In genomic region chr6:130826442-130827246, GRCh38 we compare ENCODE assay signal across 37 cellular contexts. TPM values are rescaled to one million over a fixed set of nuclear protein-coding genes. Genes with fewer than 3 reads are reported as not detected.
"Had no signal": no experiment of that assay in that cellular context is flagged by ENCODE, and none has a peak within 500 bp of the region (broad histone marks: within the 10 kb centered on the region; RNA-seq: fewer than 3 reads in every experiment).

No MANE protein-coding gene starts in this region.

- H3K27me3 Mint-ChIP-seq: activated CD8-positive, alpha-beta T cell treated with anti-CD3 and anti-CD28 coated beads for 36 hours; activated naive CD4-positive, alpha-beta T cell treated with anti-CD3 and anti-CD28 coated beads, Interleukin-2, amount 50 U/mL, for 24 hours; central memory CD8-positive, alpha-beta T cell had no signal

- H2AFZ ChIP-seq: PC-9 had no signal

- FAIRE-seq: RCC 7860, TTC549 had no signal

- H3K4me1 Mint-ChIP-seq: activated naive CD8-positive, alpha-beta T cell treated with anti-CD3 and anti-CD28 coated beads, Interleukin-2, amount 10 ng/mL, durations not matched to agents 7 days and 5 days had no signal

- H3K9me3 Mint-ChIP-seq: activated CD8-positive, alpha-beta T cell treated with anti-CD3 and anti-CD28 coated beads for 36 hours; activated naive CD4-positive, alpha-beta T cell treated with anti-CD3 and anti-CD28 coated beads, Interleukin-2, amount 50 U/mL, for 24 hours; activated naive CD8-positive, alpha-beta T cell treated with anti-CD3 and anti-CD28 coated beads, Interleukin-2, amount 10 ng/mL, durations not matched to agents 7 days and 5 days; activated T-helper 2 cell treated with anti-CD3 and anti-CD28 coated beads, Interferon-gamma antibody, Interleukin-2, Interleukin-4, amounts not matched to agents 10 μg/mL and 5 μg/mL and 100 μg/mL, durations not matched to agents 14 hours and 24 hours and 36 hours; central memory CD8-positive, alpha-beta T cell had no signal

- ATAC-seq: activated CD8-positive, alpha-beta T cell treated with anti-CD3 and anti-CD28 coated beads for 36 hours; Right ventricle myocardium inferior had no signal

- H3K36me3 Mint-ChIP-seq: activated naive CD4-positive, alpha-beta T cell treated with anti-CD3 and anti-CD28 coated beads, Interleukin-2, amount 50 U/mL, for 24 hours; activated naive CD8-positive, alpha-beta T cell treated with anti-CD3 and anti-CD28 coated beads, Interleukin-2, amount 10 ng/mL, durations not matched to agents 7 days and 5 days had no signal

- H3K4me2 ChIP-seq: KMS-11, PC-9 had no signal

- H3K36me3 ChIP-seq: ascending aorta, cardiac muscle cell had no signal

- H3K27ac ChIP-seq: ascending aorta, cardiac muscle cell, KMS-11, PC-9, RWPE1 had no signal

- DNase-seq: activated CD4-positive, alpha-beta T cell treated with anti-CD3 and anti-CD28 coated beads, Interleukin-2, amount 10 ng/mL, durations not matched to agents 24 days and 14 days; activated CD4-positive, alpha-beta T cell treated with anti-CD3 and anti-CD28 coated beads, Interleukin-2, amount 50 U/mL, for 4 hours; activated CD8-positive, alpha-beta T cell treated with anti-CD3 and anti-CD28 coated beads for 36 hours; activated gamma-delta T cell; activated naive CD4-positive, alpha-beta T cell treated with Interleukin-2 at 50 U/mL for 16 hours; activated naive CD8-positive, alpha-beta T cell treated with anti-CD3 and anti-CD28 coated beads, Interleukin-2, amount 10 ng/mL, durations not matched to agents 7 days and 5 days; activated T-cell treated with anti-CD3 and anti-CD28 coated beads, Interleukin-2, amount 50 U/mL, for 1 hour; amygdala; MM.1S; NCI-H1092; NCI-H1436 treated with DMSO at 0.1 percent for 48 hours; NCI-H1694 treated with DMSO at 0.1 percent for 48 hours; NCI-H2029; NCI-H2107; NCI-H2171; NCI-H510A; NCI-H526; NCI-H748 treated with DMSO at 0.1 percent for 48 hours; NK-92 treated with Interleukin-12 subunit alpha and Interleukin-12 subunit beta, amount 100 ng/mL, for 24 hours; PC-9; SIG-M5; SW 1271 had no signal

- H3K9ac ChIP-seq: KMS-11 had no signal

- H3K4me1 ChIP-seq: ascending aorta had no signal

- H3K27ac Mint-ChIP-seq: activated CD4-positive, alpha-beta T cell treated with anti-CD3 and anti-CD28 coated beads, Interleukin-2, amount 10 ng/mL, durations not matched to agents 24 days and 14 days; activated CD8-positive, alpha-beta T cell treated with anti-CD3 and anti-CD28 coated beads for 36 hours; activated naive CD4-positive, alpha-beta T cell treated with anti-CD3 and anti-CD28 coated beads, Interleukin-2, amount 50 U/mL, for 24 hours; activated T-helper 2 cell treated with anti-CD3 and anti-CD28 coated beads, Interferon-gamma antibody, Interleukin-2, Interleukin-4, amounts not matched to agents 10 μg/mL and 5 μg/mL and 100 μg/mL, durations not matched to agents 14 hours and 24 hours and 36 hours had no signal

- H3K4me3 ChIP-seq: ascending aorta, cardiac muscle cell, PC-9 had no signal

- H3K4me3 Mint-ChIP-seq: activated CD4-positive, alpha-beta T cell treated with anti-CD3 and anti-CD28 coated beads, Interleukin-2, amount 10 ng/mL, durations not matched to agents 24 days and 14 days; activated CD8-positive, alpha-beta T cell treated with anti-CD3 and anti-CD28 coated beads for 36 hours; activated naive CD4-positive, alpha-beta T cell treated with anti-CD3 and anti-CD28 coated beads, Interleukin-2, amount 50 U/mL, for 24 hours; activated naive CD8-positive, alpha-beta T cell treated with anti-CD3 and anti-CD28 coated beads, Interleukin-2, amount 10 ng/mL, durations not matched to agents 7 days and 5 days; central memory CD8-positive, alpha-beta T cell had no signal

- H3K27me3 ChIP-seq: ascending aorta, cardiac muscle cell had no signal

- H3K9me3 ChIP-seq: ascending aorta had no signal

RNA-seq across cellular contexts. Expression of gene SMLR1, which starts 0.6 kb away (rescaled TPM):
- total RNA-seq: activated CD4-positive, alpha-beta T cell treated with anti-CD3 and anti-CD28 coated beads, Interleukin-2, amount 10 ng/mL, durations not matched to agents 24 days and 14 days; activated CD8-positive, alpha-beta memory T cell treated with anti-CD3 and anti-CD28 coated beads for 36 hours; activated CD8-positive, alpha-beta T cell treated with anti-CD3 and anti-CD28 coated beads for 36 hours; activated naive CD8-positive, alpha-beta T cell treated with anti-CD3 and anti-CD28 coated beads, Interleukin-2, amount 10 ng/mL, durations not matched to agents 7 days and 5 days; activated T-helper 2 cell treated with anti-CD3 and anti-CD28 coated beads, Interferon-gamma antibody, Interleukin-2, Interleukin-4, amounts not matched to agents 10 μg/mL and 5 μg/mL and 100 μg/mL, durations not matched to agents 14 hours and 24 hours and 36 hours; ascending aorta; cardiac muscle cell; LHCN-M2; PC-9; Right ventricle myocardium inferior; SK-MEL-5; T-helper 1 cell treated with Interleukin-12 subunit alpha and Interleukin-12 subunit beta and Interleukin-4 antibody, amounts not matched to agents 30 ng/mL and 1 ng/mL, for 36 hours; T-helper 2 cell treated with Interferon-gamma antibody and Interleukin-4, amounts not matched to agents 100 ng/mL and 5 ng/mL, for 36 hours had no signal
- polyA plus RNA-seq: cardiac muscle cell had no signal
